8 cellular contexts compared by ENCODE assay signal in genomic region chr18:6297875-6298274, GRCh38.
"Had no signal": no experiment of that assay in that cellular context is flagged by ENCODE, and none has a peak within 500 bp of the region (broad histone marks: within the 10 kb centered on the region; RNA-seq: fewer than 3 reads in every experiment).

No MANE protein-coding gene starts in this region.

- ATAC-seq: GM23338, HCT116 had no signal

- H3K4me3 ChIP-seq: GM23338, HAP-1 had no signal

- H3K27ac ChIP-seq: HL-60 had no signal

- H2AFZ ChIP-seq: GM23338 had no signal

- DNase-seq: H7, HFFc6, Kasumi-1, KG1 had no signal

- H3K4me2 ChIP-seq: GM23338 had no signal

- H3K4me1 ChIP-seq: HAP-1 had no signal

- H3K9me3 ChIP-seq: HAP-1 had no signal

- H3K36me3 ChIP-seq: HAP-1 had no signal
